ENCODE assay signal across 8 cellular contexts in the genomic region with DNA sequence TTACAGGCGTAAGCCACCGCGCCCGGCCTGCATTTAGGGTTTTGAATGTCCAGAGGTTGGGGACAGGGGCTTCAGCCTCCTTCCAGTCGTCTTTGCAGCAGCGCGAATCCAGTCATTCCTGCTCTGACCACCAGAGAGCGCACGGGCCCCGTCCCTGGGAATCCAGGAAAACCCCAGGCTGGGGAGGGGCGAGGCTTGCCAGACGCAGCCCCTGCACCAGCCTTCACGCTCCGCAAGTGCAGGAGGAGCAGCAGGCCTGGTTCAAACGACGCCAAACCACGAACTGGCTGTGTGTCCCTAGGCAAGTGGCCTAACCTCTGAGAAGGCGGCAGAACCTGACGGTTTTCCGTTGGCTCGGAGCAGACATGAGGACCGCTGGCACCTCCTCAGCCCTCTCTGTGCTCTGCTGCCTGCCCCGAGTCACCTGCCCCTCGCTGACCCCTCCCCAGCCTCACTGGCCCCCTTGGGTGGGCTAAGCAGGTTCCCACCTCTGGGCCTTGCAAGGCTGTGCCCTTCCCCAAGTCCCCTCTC. TPM values are rescaled to one million over a fixed set of nuclear protein-coding genes. Genes with fewer than 3 reads are reported as not detected.
A peak's percentile ranks its signal among the peaks of the same experiment; 100 is the strongest.
DNase-seq lines count a peak whose midpoint lies in the region; ATAC-seq, FAIRE-seq and TF ChIP-seq lines count a peak whose summit lies in the region.

No MANE protein-coding gene starts in this region.

- H3K9me3 ChIP-seq in adipocyte (ENCODE audit: control insufficient read depth, low read length): no peaks in the 10 kb centered on the region
- H3K9me3 ChIP-seq in left ventricle myocardium inferior (replicated peaks): peaks cover 7% of the 10 kb centered on the region
- no peaks in the 10 kb centered on the region for H3K9me3 ChIP-seq in aorta (ENCODE audit: control insufficient read depth, low read length)

- TF ChIP-seq CTCF in left ventricle myocardium inferior (IDR thresholded peaks at IDR 0.05; ENCODE audit: borderline replicate concordance): peak; percentile 98

- peak overlapping the region; percentile 93 for H3K9ac ChIP-seq in adipocyte (ENCODE audit: low read length)

- 3 to 4% methylated on average over 24 of the region's 24 CpGs for WGBS in aorta, 2 donors

- no peaks in the 10 kb centered on the region for H3K36me3 ChIP-seq in adipocyte (ENCODE audit: control insufficient read depth, insufficient read depth, low read length, severe bottlenecking)
- no peaks in the 10 kb centered on the region for H3K36me3 ChIP-seq in left ventricle myocardium inferior
- H3K36me3 ChIP-seq in aorta (ENCODE audit: control insufficient read depth in 1 of 2, insufficient read depth in 2 of 2, low read length in 1 of 2): no peaks in the 10 kb centered on the region

- H3K27me3 ChIP-seq in adipocyte (replicated peaks; ENCODE audit: control insufficient read depth, insufficient read depth, low read length): no peaks in the 10 kb centered on the region
- no peaks in the 10 kb centered on the region for H3K27me3 ChIP-seq in left ventricle myocardium inferior (ENCODE audit: low read depth)
- H3K27me3 ChIP-seq in aorta (ENCODE audit: control insufficient read depth in 1 of 2, insufficient read depth in 2 of 2, low read length in 1 of 2): no peaks in the 10 kb centered on the region

- ATAC-seq in aorta (ENCODE audit: low FRiP score) (peak; percentile 84), GM21619 (IDR thresholded peaks at IDR 0.05; ENCODE audit: unreplicated experiment) (no peak)

- no peak overlapping the region for H3K4me3 ChIP-seq in adipocyte (ENCODE audit: low read length)
- H3K4me3 ChIP-seq in left ventricle myocardium inferior: peak overlapping the region; percentile 50
- no peak overlapping the region for H3K4me3 ChIP-seq in aorta (ENCODE audit: low read length in 2 of 2)

- DNase-seq in NCI-H1417 (lab: John Stamatoyannopoulos, UW) (peak; percentile 89 to 95 (median 91)), SW480 (ENCODE audit: low spot score) (peak; percentile 56), adipocyte (ENCODE audit: low read depth) (peak; percentile 93), left ventricle myocardium inferior (peak; percentile 82), putamen (ENCODE audit: low spot score) (peak; percentile 63), aorta (peak; percentile 88 to 94)

- H3K4me1 ChIP-seq in adipocyte (ENCODE audit: control insufficient read depth, insufficient read depth, low read length) (peaks cover 44% of the 10 kb centered on the region), left ventricle myocardium inferior (peaks cover 50% of the 10 kb centered on the region), aorta (ENCODE audit: control insufficient read depth in 1 of 2, insufficient read depth in 2 of 2, low read length in 2 of 2) (no peaks in the 10 kb centered on the region)

- H3K27ac ChIP-seq in left ventricle myocardium inferior (replicated peaks) (peak overlapping the region; percentile 37), aorta (ENCODE audit: low read depth in 1 of 2, low read length in 2 of 2) (no peak overlapping the region)

- intact Hi-C loops in left ventricle myocardium inferior (cut with micrococcal nuclease) (loop anchor here (5.0 kb wide), 1 partner anchor 67 kb away; no protein-coding TSS in a partner anchor), aorta (cut with DNase I) (loop anchor here (1.0 to 10.0 kb wide), 4 partner anchors 69 to 260 kb away; partner anchors contain the start of genes ARID3A (in 1 of the 2) and PTBP1 (in 1 of the 2))

- FAIRE-seq in G401.6 (lab: Jason Lieb, UNC): peak; percentile 36

RNA-seq across cellular contexts. Expression of gene RNF126, which starts 2.0 kb away (rescaled TPM):
- total RNA-seq in left ventricle myocardium inferior (25.5 TPM), aorta (10 to 100 TPM; 26.7 to 26.9 TPM)
- 10 to 100 TPM; 18.3 to 38.5 TPM for polyA plus RNA-seq in aorta

RNA-seq across cellular contexts. Expression of gene FSTL3, which starts 11.2 kb away (rescaled TPM):
- total RNA-seq in left ventricle myocardium inferior: 56.1 TPM
- 100 to 1,000 TPM; 116 to 134 TPM for total RNA-seq in aorta
- polyA plus RNA-seq in aorta: 10 to 100 TPM; 40.6 to 80.1 TPM

RNA-seq across cellular contexts. Expression of gene FGF22, which starts 25.3 kb away (rescaled TPM):
- total RNA-seq in left ventricle myocardium inferior: not detected
- under 1 TPM; 0.36 to 0.45 TPM for total RNA-seq in aorta
- polyA plus RNA-seq in aorta: 1 to 10 TPM in 1 of 2 donors, under 1 TPM in 1; 0.63 to 4.8 TPM

RNA-seq across cellular contexts. Expression of gene PRSS57, which starts 30.3 kb away (rescaled TPM):
- total RNA-seq in left ventricle myocardium inferior (not detected), aorta (not detected)
- not detected for polyA plus RNA-seq in aorta

RNA-seq across cellular contexts. Expression of gene POLRMT, which starts 31.6 kb away (rescaled TPM):
- total RNA-seq in left ventricle myocardium inferior: 54.3 TPM
- 10 to 100 TPM; 19.9 to 33.3 TPM for total RNA-seq in aorta
- polyA plus RNA-seq in aorta: 10 to 100 TPM; 10.1 to 76.6 TPM
